Comparison of ENCODE assay signal across 8 cellular contexts in the genomic region with DNA sequence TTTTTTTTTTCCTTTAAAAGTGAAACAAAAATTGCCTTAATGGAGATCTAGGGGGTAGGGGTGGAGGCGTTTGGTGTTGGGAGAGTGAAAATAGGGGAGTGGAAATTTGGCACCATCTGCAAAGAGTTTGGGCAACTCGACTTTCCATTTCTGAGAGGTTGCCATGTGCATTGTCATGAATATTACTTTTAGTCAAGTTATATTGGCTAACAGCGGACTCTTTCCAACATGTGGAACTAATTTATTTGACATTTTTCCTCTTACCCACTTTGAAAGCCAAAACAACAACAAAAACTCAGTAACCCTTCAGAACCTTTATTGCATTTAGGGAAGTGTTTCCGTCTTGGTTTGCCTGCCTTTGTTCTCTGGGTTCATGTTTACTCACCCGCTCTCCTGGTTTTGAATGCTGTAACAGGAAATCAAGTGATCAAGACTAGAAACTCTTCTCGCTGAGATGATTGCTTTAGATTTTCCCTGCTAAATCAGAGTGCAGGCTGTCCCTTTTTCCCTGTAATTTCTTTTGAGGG.
DNase-seq lines count a peak whose midpoint lies in the region; ATAC-seq lines count a peak whose summit lies in the region.

No MANE protein-coding gene starts in this region.

- H3K4me1 Mint-ChIP-seq in T-helper 1 cell treated with Interleukin-12 subunit alpha and Interleukin-12 subunit beta and Interleukin-4 antibody, amounts not matched to agents 30 μg/mL and 1 μg/mL, for 36 hours (ENCODE audit: low read depth), result peaks cover 19% of the 10 kb centered on the region

- H3K4me3 Mint-ChIP-seq in T-helper 1 cell treated with Interleukin-12 subunit alpha and Interleukin-12 subunit beta and Interleukin-4 antibody, amounts not matched to agents 30 μg/mL and 1 μg/mL, for 36 hours, result peak overlapping the region; percentile 12

- H3K36me3 Mint-ChIP-seq in T-helper 1 cell treated with Interleukin-12 subunit alpha and Interleukin-12 subunit beta and Interleukin-4 antibody, amounts not matched to agents 30 μg/mL and 1 μg/mL, for 36 hours (ENCODE audit: low read depth), result peaks cover 1% of the 10 kb centered on the region

- no peak overlapping the region for H3K27ac Mint-ChIP-seq in T-helper 1 cell treated with Interleukin-12 subunit alpha and Interleukin-12 subunit beta and Interleukin-4 antibody, amounts not matched to agents 30 μg/mL and 1 μg/mL, for 36 hours

- no peaks in the 10 kb centered on the region for H3K9me3 Mint-ChIP-seq in T-helper 1 cell treated with Interleukin-12 subunit alpha and Interleukin-12 subunit beta and Interleukin-4 antibody, amounts not matched to agents 30 μg/mL and 1 μg/mL, for 36 hours

- ATAC-seq in HG03045 (IDR thresholded peaks at IDR 0.05; ENCODE audit: unreplicated experiment) (no peak), GM18519 (IDR thresholded peaks at IDR 0.05; ENCODE audit: low FRiP score, unreplicated experiment) (no peak)

- H3K27me3 Mint-ChIP-seq in T-helper 1 cell treated with Interleukin-12 subunit alpha and Interleukin-12 subunit beta and Interleukin-4 antibody, amounts not matched to agents 30 μg/mL and 1 μg/mL, for 36 hours (ENCODE audit: low read depth), result peaks cover 26% of the 10 kb centered on the region

- DNase-seq in GM03348 (ENCODE audit: low spot score), result peak; percentile 49
- DNase-seq in globus pallidus (ENCODE audit: low spot score), result peak; percentile 18
- peak; percentile 41 for DNase-seq in retina
- no peak for DNase-seq in stimulated activated CD4-positive, alpha-beta T cell treated with anti-CD3 and anti-CD28 coated beads, Interleukin-2, amount 100 ng/mL, for 48 hours
- DNase-seq in NK-92 treated with Interleukin-12 subunit alpha and Interleukin-12 subunit beta, amount 100 ng/mL, for 24 hours (lab: John Stamatoyannopoulos, UW), result no peak

Comparison
In these comparisons a context has a peak if more than half of its experiments do, and no peak if none do; other contexts are left out.
1. DNase-seq: peak in GM03348 (single experiment), globus pallidus (single experiment) and retina (single experiment); none in stimulated activated CD4-positive, alpha-beta T cell treated with anti-CD3 and anti-CD28 coated beads, Interleukin-2, amount 100 ng/mL, for 48 hours (0 of 2) and NK-92 treated with Interleukin-12 subunit alpha and Interleukin-12 subunit beta, amount 100 ng/mL, for 24 hours (single experiment).